In genomic region chrX:6681469-6681868, GRCh38 we compare ENCODE assay signal across 27 cellular contexts.
"Had no signal": no experiment of that assay in that cellular context is flagged by ENCODE, and none has a peak within 500 bp of the region (broad histone marks: within the 10 kb centered on the region; RNA-seq: fewer than 3 reads in every experiment).

No MANE protein-coding gene starts in this region.

- H3K4me1 Mint-ChIP-seq: activated CD4-positive, alpha-beta memory T cell treated with anti-CD3 and anti-CD28 coated beads, Interleukin-2, amount 10 ng/mL, durations not matched to agents 7 days and 5 days; activated CD4-positive, alpha-beta T cell treated with anti-CD3 and anti-CD28 coated beads, Interleukin-2, amount 10 ng/mL, durations not matched to agents 7 days and 5 days; activated naive CD4-positive, alpha-beta T cell treated with anti-CD3 and anti-CD28 coated beads, Interleukin-2, amount 10 ng/mL, durations not matched to agents 7 days and 5 days; activated naive CD8-positive, alpha-beta T cell treated with anti-CD3 and anti-CD28 coated beads, Interleukin-2, amount 10 ng/mL, durations not matched to agents 7 days and 5 days; central memory CD8-positive, alpha-beta T cell had no signal

- DNase-seq: activated CD4-positive, alpha-beta memory T cell treated with anti-CD3 and anti-CD28 coated beads, Interleukin-2, amount 10 ng/mL, durations not matched to agents 7 days and 5 days; activated CD4-positive, alpha-beta T cell treated with anti-CD3 and anti-CD28 coated beads for 1 hour; activated CD4-positive, alpha-beta T cell treated with anti-CD3 and anti-CD28 coated beads for 4 hours; activated CD4-positive, alpha-beta T cell treated with anti-CD3 and anti-CD28 coated beads, Interleukin-2, amount 10 ng/mL, durations not matched to agents 7 days and 5 days; activated CD4-positive, alpha-beta T cell treated with anti-CD3 and anti-CD28 coated beads, Interleukin-2, amount 50 U/mL, for 4 hours; activated CD8-positive, alpha-beta memory T cell treated with anti-CD3 and anti-CD28 coated beads, Interleukin-2, amount 50 U/mL, for 48 hours; activated gamma-delta T cell; activated naive CD4-positive, alpha-beta T cell; activated naive CD4-positive, alpha-beta T cell treated with anti-CD3 and anti-CD28 coated beads, Interleukin-2, amount 10 ng/mL, durations not matched to agents 7 days and 5 days; activated naive CD8-positive, alpha-beta T cell treated with anti-CD3 and anti-CD28 coated beads, Interleukin-2, amount 10 ng/mL, durations not matched to agents 7 days and 5 days; activated T-cell treated with anti-CD3 and anti-CD28 coated beads for 4 hours; activated T-cell treated with anti-CD3 and anti-CD28 coated beads, Interleukin-2, amount 50 U/mL, for 24 hours; activated T-cell treated with anti-CD3 and anti-CD28 coated beads, Interleukin-2, amount 50 U/mL, for 72 hours; brain microvascular endothelial cell; cortex of kidney; dermis blood vessel endothelial cell; effector CD4-positive, alpha-beta T cell; effector memory CD8-positive, alpha-beta T cell; esophagus squamous epithelium; heart left ventricle; T-helper 2 cell had no signal

- H3K36me3 ChIP-seq: ascending aorta, brain microvascular endothelial cell, esophagus squamous epithelium, heart left ventricle had no signal

- FAIRE-seq: bronchial epithelial cell, frontal cortex had no signal

- H3K9me3 ChIP-seq: ascending aorta, esophagus squamous epithelium, heart left ventricle had no signal

- H3K4me3 ChIP-seq: ascending aorta, esophagus squamous epithelium, heart left ventricle had no signal

- H3K27ac ChIP-seq: ascending aorta, brain microvascular endothelial cell, epithelial cell of prostate, esophagus squamous epithelium, heart left ventricle had no signal

- H3K36me3 Mint-ChIP-seq: activated naive CD4-positive, alpha-beta T cell treated with anti-CD3 and anti-CD28 coated beads, Interleukin-2, amount 10 ng/mL, durations not matched to agents 7 days and 5 days; activated naive CD4-positive, alpha-beta T cell treated with anti-CD3 and anti-CD28 coated beads, Interleukin-2, amount 50 U/mL, for 72 hours; activated naive CD8-positive, alpha-beta T cell treated with anti-CD3 and anti-CD28 coated beads, Interleukin-2, amount 10 ng/mL, durations not matched to agents 7 days and 5 days had no signal

- H3K4me1 ChIP-seq: ascending aorta, esophagus squamous epithelium, heart left ventricle had no signal

- H3K27me3 ChIP-seq: ascending aorta, brain microvascular endothelial cell, esophagus squamous epithelium, heart left ventricle had no signal

- H3K27ac Mint-ChIP-seq: activated CD4-positive, alpha-beta memory T cell treated with anti-CD3 and anti-CD28 coated beads, Interleukin-2, amount 10 ng/mL, durations not matched to agents 7 days and 5 days; activated CD4-positive, alpha-beta T cell treated with anti-CD3 and anti-CD28 coated beads, Interleukin-2, amount 10 ng/mL, durations not matched to agents 7 days and 5 days; activated naive CD4-positive, alpha-beta T cell treated with anti-CD3 and anti-CD28 coated beads, Interleukin-2, amount 10 ng/mL, durations not matched to agents 7 days and 5 days; activated naive CD4-positive, alpha-beta T cell treated with anti-CD3 and anti-CD28 coated beads, Interleukin-2, amount 50 U/mL, for 72 hours; activated naive CD8-positive, alpha-beta T cell treated with anti-CD3 and anti-CD28 coated beads, Interleukin-2, amount 10 ng/mL, durations not matched to agents 7 days and 5 days; activated T-cell treated with anti-CD3 and anti-CD28 coated beads, Interleukin-2, amount 50 U/mL, for 24 hours; activated T-cell treated with anti-CD3 and anti-CD28 coated beads, Interleukin-2, amount 50 U/mL, for 72 hours; effector memory CD8-positive, alpha-beta T cell had no signal

- H3K9me3 Mint-ChIP-seq: activated CD4-positive, alpha-beta T cell treated with anti-CD3 and anti-CD28 coated beads, Interleukin-2, amount 10 ng/mL, durations not matched to agents 7 days and 5 days; activated naive CD4-positive, alpha-beta T cell treated with anti-CD3 and anti-CD28 coated beads, Interleukin-2, amount 10 ng/mL, durations not matched to agents 7 days and 5 days; activated naive CD4-positive, alpha-beta T cell treated with anti-CD3 and anti-CD28 coated beads, Interleukin-2, amount 50 U/mL, for 72 hours; activated naive CD8-positive, alpha-beta T cell treated with anti-CD3 and anti-CD28 coated beads, Interleukin-2, amount 10 ng/mL, durations not matched to agents 7 days and 5 days; activated T-cell treated with anti-CD3 and anti-CD28 coated beads, Interleukin-2, amount 50 U/mL, for 24 hours; effector memory CD8-positive, alpha-beta T cell had no signal

- H3K27me3 Mint-ChIP-seq: activated CD4-positive, alpha-beta memory T cell treated with anti-CD3 and anti-CD28 coated beads, Interleukin-2, amount 10 ng/mL, durations not matched to agents 7 days and 5 days; activated CD4-positive, alpha-beta T cell treated with anti-CD3 and anti-CD28 coated beads, Interleukin-2, amount 10 ng/mL, durations not matched to agents 7 days and 5 days; activated naive CD4-positive, alpha-beta T cell treated with anti-CD3 and anti-CD28 coated beads, Interleukin-2, amount 10 ng/mL, durations not matched to agents 7 days and 5 days; activated naive CD8-positive, alpha-beta T cell treated with anti-CD3 and anti-CD28 coated beads, Interleukin-2, amount 10 ng/mL, durations not matched to agents 7 days and 5 days; central memory CD8-positive, alpha-beta T cell; effector memory CD8-positive, alpha-beta T cell had no signal

- H3K4me3 Mint-ChIP-seq: activated CD4-positive, alpha-beta memory T cell treated with anti-CD3 and anti-CD28 coated beads, Interleukin-2, amount 10 ng/mL, durations not matched to agents 7 days and 5 days; activated CD4-positive, alpha-beta T cell treated with anti-CD3 and anti-CD28 coated beads, Interleukin-2, amount 10 ng/mL, durations not matched to agents 7 days and 5 days; activated naive CD4-positive, alpha-beta T cell treated with anti-CD3 and anti-CD28 coated beads, Interleukin-2, amount 10 ng/mL, durations not matched to agents 7 days and 5 days; activated naive CD8-positive, alpha-beta T cell treated with anti-CD3 and anti-CD28 coated beads, Interleukin-2, amount 10 ng/mL, durations not matched to agents 7 days and 5 days; activated T-cell treated with anti-CD3 and anti-CD28 coated beads, Interleukin-2, amount 50 U/mL, for 24 hours; activated T-cell treated with anti-CD3 and anti-CD28 coated beads, Interleukin-2, amount 50 U/mL, for 72 hours; central memory CD8-positive, alpha-beta T cell; effector memory CD8-positive, alpha-beta T cell had no signal
